ENCODE assay signal across 1 cellular context in the genomic region with DNA sequence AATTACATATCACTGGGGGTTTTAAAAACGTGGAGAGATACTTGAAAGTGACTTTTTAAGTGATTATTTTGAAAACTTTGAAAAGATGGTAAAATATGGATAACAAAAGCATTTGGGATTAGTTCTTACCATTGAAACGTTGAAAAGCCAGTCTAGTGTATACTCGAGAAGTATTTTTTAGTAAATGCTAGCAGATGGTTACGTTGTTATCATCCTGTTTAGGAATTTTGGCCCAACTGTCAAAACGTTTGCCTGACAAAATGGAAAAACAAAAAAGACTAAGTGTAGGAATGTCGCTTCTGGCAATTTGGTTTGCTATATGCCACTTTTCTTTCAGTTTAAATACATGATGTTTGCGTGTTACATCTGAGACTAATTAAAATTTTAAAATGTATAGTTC.
TF ChIP-seq lines count a peak whose summit lies in the region.

No MANE protein-coding gene starts in this region.

TF ChIP-seq in HepG2, 621 proteins besides CTCF, POLR2A, EP300 and RAD21 (continued from another document):
- TF ChIP-seq, protein P1, sequence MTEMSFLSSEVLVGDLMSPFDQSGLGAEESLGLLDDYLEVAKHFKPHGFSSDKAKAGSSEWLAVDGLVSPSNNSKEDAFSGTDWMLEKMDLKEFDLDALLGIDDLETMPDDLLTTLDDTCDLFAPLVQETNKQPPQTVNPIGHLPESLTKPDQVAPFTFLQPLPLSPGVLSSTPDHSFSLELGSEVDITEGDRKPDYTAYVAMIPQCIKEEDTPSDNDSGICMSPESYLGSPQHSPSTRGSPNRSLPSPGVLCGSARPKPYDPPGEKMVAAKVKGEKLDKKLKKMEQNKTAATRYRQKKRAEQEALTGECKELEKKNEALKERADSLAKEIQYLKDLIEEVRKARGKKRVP (CRISPR knock-in tag; IDR thresholded peaks at IDR 0.05): no peak
- TF ChIP-seq ZNF264 (CRISPR knock-in tag; IDR thresholded peaks at IDR 0.05): no peak
TF ChIP-seq in HepG2: peak in this region for 0.
